Comparison of ENCODE assay signal across 25 cellular contexts in genomic region chr9:85004818-85005413, GRCh38.
DNase-seq lines count a peak whose midpoint lies in the region; ATAC-seq, FAIRE-seq and TF ChIP-seq lines count a peak whose summit lies in the region.
"Had no signal": no experiment of that assay in that cellular context is flagged by ENCODE, and none has a peak within 500 bp of the region (broad histone marks: within the 10 kb centered on the region; RNA-seq: fewer than 3 reads in every experiment).

No MANE protein-coding gene starts in this region.

- no peak overlapping the region for H3K4me3 Mint-ChIP-seq in GM23338
- H3K4me3 Mint-ChIP-seq: brain, neural crest cell had no signal

- peaks cover 2% of the 10 kb centered on the region for H3K27me3 Mint-ChIP-seq in GM23338 (ENCODE audit: insufficient read depth, low read depth, poor library complexity)

- peaks cover 12% of the 10 kb centered on the region; the same call in 1 of the 2 replicates for H3K9me2 ChIP-seq in GM23338 (ENCODE audit: insufficient read depth)
- no peaks in the 10 kb centered on the region for H3K9me2 ChIP-seq in Karpas-422 (replicated peaks; ENCODE audit: insufficient read depth, low read length)

- DNase-seq in GM12891 (ENCODE audit: insufficient read length, low spot score) (no peak), GM23338 (ENCODE audit: low spot score) (peak; percentile 5), Karpas-422 (peak; percentile 59), fibroblast of the aortic adventitia (ENCODE audit: low read depth) (peak; percentile 4), vagina (ENCODE audit: extremely low spot score in 2 of 2) (no peak), substantia nigra (lab: John Stamatoyannopoulos, UW) (no peak), right cardiac atrium (no peak)
- DNase-seq in activated naive CD4-positive, alpha-beta T cell treated with anti-CD3 and anti-CD28 coated beads, Interleukin-2, amount 50 U/mL, for 72 hours (ENCODE audit: low spot score in 2 of 2), result no peak
- DNase-seq: ACHN; activated CD4-positive, alpha-beta T cell treated with anti-CD3 and anti-CD28 coated beads, Interleukin-2, amount 50 U/mL, for 1 hour; activated effector memory CD4-positive, alpha-beta T cell treated with Interleukin-2 at 50 U/mL for 16 hours; Calu3; effector memory CD4-positive, alpha-beta T cell; islet precursor cell; Kasumi-1; NCI-H1105 treated with DMSO at 0.1 percent for 48 hours; NCI-H2081 treated with DMSO at 0.1 percent for 48 hours; NCI-H510A; posterior cingulate gyrus; sigmoid colon had no signal

- no peak overlapping the region for H3K9ac ChIP-seq in Karpas-422 (ENCODE audit: low read length)
- H3K9ac ChIP-seq: BLaER1 had no signal

- FAIRE-seq in GM12891 (lab: Jason Lieb, UNC), result no peak

- 68% methylated on average over 3 of the region's 3 CpGs for WGBS in right cardiac atrium

- peaks cover 14% of the 10 kb centered on the region for H3K36me3 Mint-ChIP-seq in GM23338 (ENCODE audit: low read depth)
- H3K36me3 Mint-ChIP-seq in activated naive CD4-positive, alpha-beta T cell treated with anti-CD3 and anti-CD28 coated beads, Interleukin-2, amount 50 U/mL, for 72 hours, result peaks cover 0 to 5% of the 10 kb centered on the region in 2 donors

- no peaks in the 10 kb centered on the region for H3K36me3 ChIP-seq in GM23338 (ENCODE audit: insufficient read depth)
- no peaks in the 10 kb centered on the region for H3K36me3 ChIP-seq in Karpas-422 (ENCODE audit: insufficient read depth, low read length)
- H3K36me3 ChIP-seq in vagina, result no peaks in the 10 kb centered on the region
- H3K36me3 ChIP-seq: BLaER1, sigmoid colon had no signal

- H3K9me3 Mint-ChIP-seq in GM23338, result peaks cover 22% of the 10 kb centered on the region
- H3K9me3 Mint-ChIP-seq in activated naive CD4-positive, alpha-beta T cell treated with anti-CD3 and anti-CD28 coated beads, Interleukin-2, amount 50 U/mL, for 72 hours, result peaks cover 0 to 13% of the 10 kb centered on the region in 2 donors

- no peak overlapping the region; the same call in 1 of the 2 replicates for H3K27ac Mint-ChIP-seq in GM23338
- H3K27ac Mint-ChIP-seq in activated naive CD4-positive, alpha-beta T cell treated with anti-CD3 and anti-CD28 coated beads, Interleukin-2, amount 50 U/mL, for 72 hours, result no peak overlapping the region

- no peak for ATAC-seq in GM23338
- no peak for ATAC-seq in right cardiac atrium
- ATAC-seq in activated naive CD4-positive, alpha-beta T cell treated with anti-CD3 and anti-CD28 coated beads, Interleukin-2, amount 50 U/mL, for 72 hours, result no peak
- ATAC-seq: SK-N-SH treated with all-trans-retinoic acid at 6 μM for 48 hours had no signal

- H3K9me3 ChIP-seq in Karpas-422 (ENCODE audit: low read length) (no peaks in the 10 kb centered on the region), vagina (no peaks in the 10 kb centered on the region), right cardiac atrium (ENCODE audit: control insufficient read depth, low read length) (no peaks in the 10 kb centered on the region)
- H3K9me3 ChIP-seq: sigmoid colon had no signal

- H4K20me1 ChIP-seq in GM23338 (replicated peaks; ENCODE audit: insufficient read depth) (no peaks in the 10 kb centered on the region), Karpas-422 (ENCODE audit: insufficient read depth, low read depth, low read length) (no peaks in the 10 kb centered on the region)
- H4K20me1 ChIP-seq: BLaER1 had no signal

- H3K4me1 Mint-ChIP-seq in GM23338, result peaks cover 18% of the 10 kb centered on the region; the same call in 2 of the 3 replicates

- intact Hi-C loops in vagina (cut with DNase I) (no loop called here), right cardiac atrium (cut with DNase I) (no loop called here)

- H3K4me2 ChIP-seq in GM23338, result peak overlapping the region; percentile 36; the same call in 1 of the 2 replicates
- H3K4me2 ChIP-seq in Karpas-422 (ENCODE audit: low read depth, low read length, poor library complexity, severe bottlenecking), result no peak overlapping the region
- H3K4me2 ChIP-seq: BLaER1 had no signal

- H3K27me3 ChIP-seq in GM23338 (ENCODE audit: insufficient read depth), result no peaks in the 10 kb centered on the region
- no peaks in the 10 kb centered on the region; the same call in 1 of the 2 replicates for H3K27me3 ChIP-seq in Karpas-422 (ENCODE audit: low read length)
- no peaks in the 10 kb centered on the region for H3K27me3 ChIP-seq in vagina
- H3K27me3 ChIP-seq in right cardiac atrium (ENCODE audit: control insufficient read depth, insufficient read depth), result no peaks in the 10 kb centered on the region
- H3K27me3 ChIP-seq: BLaER1, sigmoid colon had no signal

- TF ChIP-seq POLR2A in GM12891 (IDR thresholded peaks at IDR 0.05; ENCODE audit: low read depth, low read length) (no peak), vagina (IDR thresholded peaks at IDR 0.05) (no peak)

- H3K27ac ChIP-seq in GM23338 (ENCODE audit: low read depth), result no peak overlapping the region
- no peak overlapping the region for H3K27ac ChIP-seq in Karpas-422 (ENCODE audit: low read length)
- H3K27ac ChIP-seq in vagina, result no peak overlapping the region
- no peak overlapping the region for H3K27ac ChIP-seq in substantia nigra (ENCODE audit: low read depth, low read length, poor library complexity, severe bottlenecking)
- H3K27ac ChIP-seq in right cardiac atrium (ENCODE audit: low read length), result no peak overlapping the region
- H3K27ac ChIP-seq: BLaER1, RWPE1, sigmoid colon had no signal

- no peak overlapping the region for H3K4me3 ChIP-seq in GM23338
- H3K4me3 ChIP-seq in Karpas-422 (ENCODE audit: low read length), result no peak overlapping the region
- no peak overlapping the region for H3K4me3 ChIP-seq in fibroblast of the aortic adventitia (ENCODE audit: low read depth, low read length)
- no peak overlapping the region for H3K4me3 ChIP-seq in vagina
- H3K4me3 ChIP-seq in right cardiac atrium (ENCODE audit: low read length), result no peak overlapping the region
- H3K4me3 ChIP-seq: BLaER1, sigmoid colon had no signal

- H3K4me1 ChIP-seq in GM23338 (ENCODE audit: insufficient read depth), result peaks cover 17% of the 10 kb centered on the region
- peaks cover 3% of the 10 kb centered on the region; the same call in 1 of the 2 replicates for H3K4me1 ChIP-seq in Karpas-422 (ENCODE audit: low read length)
- no peaks in the 10 kb centered on the region for H3K4me1 ChIP-seq in vagina
- H3K4me1 ChIP-seq in right cardiac atrium (ENCODE audit: control insufficient read depth, insufficient read depth, low read length), result no peaks in the 10 kb centered on the region
- H3K4me1 ChIP-seq: sigmoid colon had no signal

- TF ChIP-seq CTCF in GM23338 (conservative IDR thresholded peaks at IDR 0.05; ENCODE audit: low read depth in 2 of 2) (no peak), fibroblast of the aortic adventitia (IDR thresholded peaks at IDR 0.05; ENCODE audit: insufficient read depth, low read length) (no peak), vagina (IDR thresholded peaks at IDR 0.05) (no peak)

- H3F3A ChIP-seq in GM23338 (replicated peaks; ENCODE audit: low read depth), result no peaks in the 10 kb centered on the region

- no peak overlapping the region for H2AFZ ChIP-seq in GM23338
- H2AFZ ChIP-seq in Karpas-422 (ENCODE audit: low read length), result no peak overlapping the region

- no peaks in the 10 kb centered on the region for H3K79me2 ChIP-seq in GM23338 (replicated peaks; ENCODE audit: insufficient read depth)
- H3K79me2 ChIP-seq in Karpas-422 (ENCODE audit: low read length), result no peaks in the 10 kb centered on the region

TF ChIP-seq in GM12891, 5 proteins besides CTCF, POLR2A, EP300 and RAD21:
- peak; percentile 69 for TF ChIP-seq SPI1 (IDR thresholded peaks at IDR 0.05; ENCODE audit: low read depth, low read length)
- TF ChIP-seq PAX5 (IDR thresholded peaks at IDR 0.05; ENCODE audit: insufficient read depth, low read length, severe bottlenecking), result no peak

TF ChIP-seq in GM23338, 12 proteins besides CTCF, POLR2A, EP300 and RAD21 (continues in another document):
- TF ChIP-seq REST (IDR thresholded peaks at IDR 0.05; ENCODE audit: unreplicated experiment), result no peak
- no peak for TF ChIP-seq ZNF114 (CRISPR knock-in tag; IDR thresholded peaks at IDR 0.05)

Comparison
In these comparisons a context has a peak if more than half of its experiments do, and no peak if none do; other contexts are left out.
1. DNase-seq: peak in GM23338 (single experiment), Karpas-422 (single experiment) and fibroblast of the aortic adventitia (single experiment); none in GM12891 (single experiment), vagina (0 of 2), substantia nigra (0 of 49), right cardiac atrium (0 of 3) and activated naive CD4-positive, alpha-beta T cell treated with anti-CD3 and anti-CD28 coated beads, Interleukin-2, amount 50 U/mL, for 72 hours (0 of 2).